In genomic region chr22:24262185-24262749, GRCh38 we compare ENCODE assay signal across 2 cellular contexts. TPM values are rescaled to one million over a fixed set of nuclear protein-coding genes. Genes with fewer than 3 reads are reported as not detected.
"Had no signal": no experiment of that assay in that cellular context is flagged by ENCODE, and none has a peak within 500 bp of the region (broad histone marks: within the 10 kb centered on the region; RNA-seq: fewer than 3 reads in every experiment).

No MANE protein-coding gene starts in this region.

RNA-seq across cellular contexts. Expression of gene GGT5, which starts 17.4 kb away (rescaled TPM):
- total RNA-seq: activated CD4-positive, alpha-beta memory T cell treated with anti-CD3 and anti-CD28 coated beads, Interleukin-2, amount 10 ng/mL, durations not matched to agents 7 days and 5 days; foreskin keratinocyte had no signal
- polyA plus RNA-seq: foreskin keratinocyte had no signal
